Comparison of ENCODE assay signal across 10 cellular contexts in the genomic region with DNA sequence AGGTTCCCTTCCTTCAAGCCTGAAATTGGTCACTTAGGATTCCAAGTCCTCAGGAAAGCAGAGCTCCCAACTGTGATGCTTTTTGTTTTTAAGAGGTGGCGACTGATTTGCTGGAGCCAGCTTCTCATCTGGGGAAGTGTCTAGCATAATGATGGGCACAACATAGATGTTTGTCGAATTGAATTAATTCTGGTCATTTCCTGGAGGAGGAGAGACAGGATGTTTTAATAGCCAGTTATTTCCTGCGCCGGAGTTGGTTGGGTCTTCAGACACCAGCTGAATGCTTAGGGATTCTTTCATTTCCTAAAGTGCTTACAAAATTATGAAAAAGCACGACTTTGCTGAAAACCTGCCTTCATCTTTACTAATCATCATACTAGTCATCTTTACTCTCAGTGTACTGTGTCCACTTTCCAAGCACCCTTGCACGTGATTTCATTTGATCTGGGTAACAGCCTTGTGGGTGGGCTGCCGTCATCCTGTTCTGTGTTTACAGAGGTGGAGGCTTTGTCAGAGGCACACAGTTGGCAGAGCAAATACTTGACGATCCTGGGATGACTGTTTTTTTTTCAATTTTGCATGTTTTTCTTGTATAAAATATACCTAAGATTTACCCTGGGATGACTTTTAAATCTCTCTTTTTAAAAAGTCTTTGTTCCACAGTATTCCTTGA. TPM values are rescaled to one million over a fixed set of nuclear protein-coding genes. Genes with fewer than 3 reads are reported as not detected.
A peak's percentile ranks its signal among the peaks of the same experiment; 100 is the strongest.
DNase-seq lines count a peak whose midpoint lies in the region; ATAC-seq and TF ChIP-seq lines count a peak whose summit lies in the region.
"Had no signal": no experiment of that assay in that cellular context is flagged by ENCODE, and none has a peak within 500 bp of the region (broad histone marks: within the 10 kb centered on the region; RNA-seq: fewer than 3 reads in every experiment).

No MANE protein-coding gene starts in this region.

- H3K27ac ChIP-seq in OCI-LY3 (ENCODE audit: low read length), result no peak overlapping the region
- H3K27ac ChIP-seq: parathyroid adenoma had no signal

- no peak for DNase-seq in natural killer cell
- no peak for DNase-seq in natural killer cell treated with Interleukin-12 subunit alpha and Interleukin-12 subunit beta and Interleukin-15 and Interleukin-18, amount 100 ng/mL, for 72 hours (ENCODE audit: low spot score)
- DNase-seq in NCI-H128 (lab: John Stamatoyannopoulos, UW; ENCODE audit: unreplicated experiment), result no peak
- DNase-seq in KBM-7, result no peak
- DNase-seq: glutamatergic neuron had no signal

- no peaks in the 10 kb centered on the region for H3K36me3 Mint-ChIP-seq in natural killer cell
- no peaks in the 10 kb centered on the region for H3K36me3 Mint-ChIP-seq in natural killer cell treated with Interleukin-12 subunit alpha and Interleukin-12 subunit beta and Interleukin-15 and Interleukin-18, amount 100 ng/mL, for 72 hours

- H3K9me3 ChIP-seq in OCI-LY3 (ENCODE audit: insufficient read depth, low read length), result no peaks in the 10 kb centered on the region
- H3K9me3 ChIP-seq in endocrine pancreas (ENCODE audit: control insufficient read depth, low read length), result no peaks in the 10 kb centered on the region

- no peaks in the 10 kb centered on the region for H3K9me3 Mint-ChIP-seq in natural killer cell
- H3K9me3 Mint-ChIP-seq in natural killer cell treated with Interleukin-12 subunit alpha and Interleukin-12 subunit beta and Interleukin-15 and Interleukin-18, amount 100 ng/mL, for 72 hours, result no peaks in the 10 kb centered on the region

- H4K20me1 ChIP-seq in OCI-LY3 (ENCODE audit: insufficient read depth, low read length), result no peaks in the 10 kb centered on the region

- H3K4me1 ChIP-seq in OCI-LY3 (ENCODE audit: low read length) (peaks cover 23% of the 10 kb centered on the region), endocrine pancreas (ENCODE audit: control insufficient read depth, insufficient read depth, low read length) (no peaks in the 10 kb centered on the region)

- TF ChIP-seq CTCF in natural killer cell (IDR thresholded peaks at IDR 0.05), result no peak
- no peak for TF ChIP-seq CTCF in OCI-LY3 (IDR thresholded peaks at IDR 0.05; ENCODE audit: low read depth, low read length)

- H3K79me2 ChIP-seq in OCI-LY3 (ENCODE audit: low read length), result no peaks in the 10 kb centered on the region
- H3K79me2 ChIP-seq: parathyroid adenoma had no signal

- ATAC-seq in natural killer cell, result peak; percentile 37 to 81 (median 58)
- no peak for ATAC-seq in natural killer cell treated with Interleukin-12 subunit alpha and Interleukin-12 subunit beta and Interleukin-15 and Interleukin-18, amount 100 ng/mL, for 72 hours
- ATAC-seq in esophagus mucosa, result no peak
- no peak for ATAC-seq in HG02870 (IDR thresholded peaks at IDR 0.05; ENCODE audit: unreplicated experiment)

- peak overlapping the region in 1 of 2 donors; percentile 58 for H3K27ac Mint-ChIP-seq in natural killer cell
- H3K27ac Mint-ChIP-seq in natural killer cell treated with Interleukin-12 subunit alpha and Interleukin-12 subunit beta and Interleukin-15 and Interleukin-18, amount 100 ng/mL, for 72 hours, result no peak overlapping the region

- H3K9ac ChIP-seq in OCI-LY3 (ENCODE audit: low read length) (no peak overlapping the region), endocrine pancreas (ENCODE audit: control insufficient read depth, insufficient read depth, low read length) (no peak overlapping the region)
- H3K9ac ChIP-seq: parathyroid adenoma had no signal

- peak overlapping the region; percentile 2; the same call in 1 of the 2 replicates for H3K4me2 ChIP-seq in OCI-LY3 (ENCODE audit: low read length)

- intact Hi-C loops in natural killer cell (cut with micrococcal nuclease), result no loop called here

- H3K27me3 Mint-ChIP-seq in natural killer cell (ENCODE audit: low read depth in 2 of 2), result peaks cover 0 to 2% of the 10 kb centered on the region in 2 donors
- H3K27me3 Mint-ChIP-seq in natural killer cell treated with Interleukin-12 subunit alpha and Interleukin-12 subunit beta and Interleukin-15 and Interleukin-18, amount 100 ng/mL, for 72 hours, result peaks cover 0 to 2% of the 10 kb centered on the region in 2 donors

- H3K36me3 ChIP-seq in OCI-LY3 (replicated peaks; ENCODE audit: low read depth, low read length) (no peaks in the 10 kb centered on the region), endocrine pancreas (ENCODE audit: control insufficient read depth, insufficient read depth, low read length) (no peaks in the 10 kb centered on the region)

- peaks cover 21 to 24% of the 10 kb centered on the region in 2 donors for H3K4me1 Mint-ChIP-seq in natural killer cell
- H3K4me1 Mint-ChIP-seq in natural killer cell treated with Interleukin-12 subunit alpha and Interleukin-12 subunit beta and Interleukin-15 and Interleukin-18, amount 100 ng/mL, for 72 hours (ENCODE audit: low read depth in 2 of 2), result peaks cover 16 to 17% of the 10 kb centered on the region in 2 donors

- in situ Hi-C loops in KBM-7 (cut with MboI; ENCODE audit: low pct_unique_long_range_greater_than_20kb, low sequenced_read_pairs), result loop anchor here (10.0 kb wide), 1 partner anchor 92 kb away; no protein-coding TSS in a partner anchor

- H3K4me3 Mint-ChIP-seq in natural killer cell, result no peak overlapping the region
- H3K4me3 Mint-ChIP-seq in natural killer cell treated with Interleukin-12 subunit alpha and Interleukin-12 subunit beta and Interleukin-15 and Interleukin-18, amount 100 ng/mL, for 72 hours, result no peak overlapping the region

- no peaks in the 10 kb centered on the region for H3K27me3 ChIP-seq in OCI-LY3 (ENCODE audit: low read depth, low read length)
- H3K27me3 ChIP-seq in endocrine pancreas (ENCODE audit: control insufficient read depth, insufficient read depth, low read length), result no peaks in the 10 kb centered on the region

- H3K4me3 ChIP-seq in OCI-LY3 (ENCODE audit: low read length) (no peak overlapping the region), endocrine pancreas (ENCODE audit: control insufficient read depth, insufficient read depth, low read length) (peak overlapping the region; percentile 36)

- no peak overlapping the region for H2AFZ ChIP-seq in OCI-LY3 (ENCODE audit: low read depth, low read length)
- H2AFZ ChIP-seq: parathyroid adenoma had no signal

RNA-seq across cellular contexts. Expression of gene RGS12, which starts 49.5 kb away (rescaled TPM):
- 10 to 100 TPM; 10.5 to 12.3 (median 10.6) TPM for total RNA-seq in natural killer cell
- total RNA-seq in natural killer cell treated with Interleukin-12 subunit alpha and Interleukin-12 subunit beta and Interleukin-15 and Interleukin-18, amount 100 ng/mL, for 72 hours, result 1 to 10 TPM; 1.9 to 7.0 TPM
- total RNA-seq in esophagus mucosa, result 50.7 TPM

Comparison
In these comparisons a context has a peak if more than half of its experiments do, and no peak if none do; other contexts are left out.
1. ATAC-seq: peak in natural killer cell (3 of 3); none in natural killer cell treated with Interleukin-12 subunit alpha and Interleukin-12 subunit beta and Interleukin-15 and Interleukin-18, amount 100 ng/mL, for 72 hours (0 of 2), esophagus mucosa (single experiment) and HG02870 (single experiment).